Comparison of ENCODE assay signal across 9 cellular contexts in the genomic region with DNA sequence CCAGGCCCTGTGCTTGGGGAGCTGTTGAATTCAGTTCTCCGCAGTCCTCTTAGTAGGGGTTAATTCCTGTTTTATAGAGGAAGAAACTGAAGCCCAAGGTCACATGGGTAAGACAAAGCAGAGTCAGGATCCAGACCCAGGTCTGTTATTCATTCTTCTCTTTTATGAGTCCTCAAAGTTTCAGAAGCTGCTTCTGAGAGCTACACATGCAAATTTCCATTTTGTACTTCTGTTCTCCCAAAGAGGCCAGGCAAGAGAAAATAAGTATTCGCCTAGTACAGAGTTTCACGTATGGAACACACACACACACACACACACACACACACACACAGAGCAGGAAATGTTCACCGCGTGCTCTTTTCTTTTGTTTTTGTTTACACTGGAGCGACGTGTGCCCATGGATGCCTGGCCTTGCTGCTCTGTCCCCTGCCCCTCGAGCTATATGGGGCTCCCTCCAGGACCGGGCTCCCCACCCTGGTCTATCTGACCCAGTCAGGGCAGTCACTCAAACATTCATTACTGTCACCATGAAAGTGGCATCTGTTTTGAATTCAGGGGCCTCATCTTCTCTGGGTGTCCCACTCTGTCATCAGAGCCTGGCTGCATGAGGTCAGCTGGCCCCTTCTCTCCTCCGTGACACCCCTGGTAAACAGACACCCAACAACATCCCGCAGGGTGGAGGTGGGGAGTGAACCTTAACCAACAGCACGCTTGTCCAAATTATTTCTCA.
A peak's percentile ranks its signal among the peaks of the same experiment; 100 is the strongest.
DNase-seq lines count a peak whose midpoint lies in the region; ATAC-seq and TF ChIP-seq lines count a peak whose summit lies in the region.
"Had no signal": no experiment of that assay in that cellular context is flagged by ENCODE, and none has a peak within 500 bp of the region (broad histone marks: within the 10 kb centered on the region; RNA-seq: fewer than 3 reads in every experiment).

No MANE protein-coding gene starts in this region.

- DNase-seq in mesothelial cell of epicardium (ENCODE audit: low spot score in 2 of 2, unreplicated experiment in 2 of 2): no peak
- DNase-seq in SHP77 treated with DMSO at 0.1 percent for 48 hours (lab: John Stamatoyannopoulos, UW): no peak
- no peak for DNase-seq in NAMALWA (ENCODE audit: low spot score)
- no peak for DNase-seq in NCI-H1436 (lab: John Stamatoyannopoulos, UW)
- no peak for DNase-seq in NK-92 treated with Interleukin-12 subunit alpha and Interleukin-12 subunit beta, amount 100 ng/mL, for 24 hours (lab: John Stamatoyannopoulos, UW)

- H2AFZ ChIP-seq in OCI-LY1 (ENCODE audit: low read length): no peak overlapping the region

- peaks cover 92% of the 10 kb centered on the region for H3K4me1 ChIP-seq in OCI-LY1 (ENCODE audit: insufficient read depth, low read length, severe bottlenecking)

- peak overlapping the region; percentile 95 for H3K27ac Mint-ChIP-seq in mesothelial cell of epicardium

- H3K9ac ChIP-seq in OCI-LY1 (ENCODE audit: low read length): peak overlapping the region; percentile 71

- peaks cover 82% of the 10 kb centered on the region for H3K4me1 Mint-ChIP-seq in mesothelial cell of epicardium

- H3K27me3 Mint-ChIP-seq in mesothelial cell of epicardium (ENCODE audit: low read depth): no peaks in the 10 kb centered on the region

- H3K27ac ChIP-seq in OCI-LY1 (ENCODE audit: low read depth, low read length, poor library complexity, severe bottlenecking): peak overlapping the region; percentile 97
- H3K27ac ChIP-seq: epithelial cell of prostate had no signal

- H3K4me3 Mint-ChIP-seq in mesothelial cell of epicardium: no peak overlapping the region

- no peaks in the 10 kb centered on the region; the same call in 1 of the 2 replicates for H3F3A ChIP-seq in OCI-LY1 (ENCODE audit: insufficient read depth, low read length)

- no peaks in the 10 kb centered on the region for H4K20me1 ChIP-seq in OCI-LY1 (ENCODE audit: insufficient read depth, low read length)

- peaks cover 16% of the 10 kb centered on the region for H3K79me2 ChIP-seq in OCI-LY1 (ENCODE audit: insufficient read depth, low read length)

- peaks cover 13% of the 10 kb centered on the region for H3K36me3 Mint-ChIP-seq in mesothelial cell of epicardium

- no peaks in the 10 kb centered on the region for H3K9me2 ChIP-seq in OCI-LY1 (ENCODE audit: low read depth, low read length)

- TF ChIP-seq CTCF in OCI-LY1 (IDR thresholded peaks at IDR 0.05; ENCODE audit: low read length) (no peak), mesothelial cell of epicardium (IDR thresholded peaks at IDR 0.05; ENCODE audit: unreplicated experiment) (no peak)

- no peaks in the 10 kb centered on the region for H3K9me3 ChIP-seq in OCI-LY1 (ENCODE audit: low read length)

- peak overlapping the region; percentile 52 for H3K4me3 ChIP-seq in OCI-LY1 (ENCODE audit: low read depth, low read length, poor library complexity, severe bottlenecking)

- no peaks in the 10 kb centered on the region for H3K9me3 Mint-ChIP-seq in mesothelial cell of epicardium

- peaks cover 9% of the 10 kb centered on the region; the same call in 1 of the 2 replicates for H3K36me3 ChIP-seq in OCI-LY1 (ENCODE audit: insufficient read depth, low read length)

- H3K4me2 ChIP-seq in OCI-LY1 (ENCODE audit: low read length): peak overlapping the region; percentile 71

- no peaks in the 10 kb centered on the region for H3K27me3 ChIP-seq in OCI-LY1 (ENCODE audit: insufficient read depth, low read length)

- ATAC-seq in GM18907 (IDR thresholded peaks at IDR 0.05; ENCODE audit: unreplicated experiment) (peak; percentile 84), HG02763 (IDR thresholded peaks at IDR 0.05; ENCODE audit: unreplicated experiment) (peak; percentile 96)
